Comparison of ENCODE assay signal across 20 cellular contexts in genomic region chr11:45225961-45226871, GRCh38. TPM values are rescaled to one million over a fixed set of nuclear protein-coding genes. Genes with fewer than 3 reads are reported as not detected.
"Had no signal": no experiment of that assay in that cellular context is flagged by ENCODE, and none has a peak within 500 bp of the region (broad histone marks: within the 10 kb centered on the region; RNA-seq: fewer than 3 reads in every experiment).

No MANE protein-coding gene starts in this region.

- DNase-seq: cerebellar nuclear complex; cortex of kidney; foreskin fibroblast; gastrocnemius medialis; left ventricle myocardium superior; lower lobe of right lung; natural killer cell; stimulated activated CD4-positive, alpha-beta T cell treated with anti-CD3 and anti-CD28 coated beads, Interleukin-15, amount 100 ng/mL, for 24 hours; stimulated activated CD4-positive, alpha-beta T cell treated with anti-CD3 and anti-CD28 coated beads, Interleukin-2, amount 100 ng/mL, for 48 hours; stimulated activated naive B cell treated with anti-CD40 and anti-IgM and Interleukin-4, amounts not matched to agents 10 μg/mL and 1 μg/mL and 100 μg/mL, for 72 hours; trophoblast cell had no signal

- H3K9me3 ChIP-seq: gastrocnemius medialis, lower lobe of right lung, right atrium auricular region had no signal

- ATAC-seq: esophagus mucosa; gastrocnemius medialis; left ventricle myocardium superior; natural killer cell; stimulated activated naive B cell treated with anti-CD40 and anti-IgM and Interleukin-4, amounts not matched to agents 10 μg/mL and 1 μg/mL and 100 μg/mL, for 72 hours had no signal

- H3K27ac Mint-ChIP-seq: natural killer cell; progenitor cell of endocrine pancreas; stimulated activated naive B cell treated with anti-CD40 and anti-IgM and Interleukin-4, amounts not matched to agents 10 μg/mL and 1 μg/mL and 100 μg/mL, for 72 hours; stimulated activated naive CD8-positive, alpha-beta T cell treated with anti-CD3 and anti-CD28 coated beads, Interleukin-15, Interleukin-2, amounts not matched to agents 100 ng/mL and 50 ng/mL, for 24 hours had no signal

- H3K4me1 ChIP-seq: gastrocnemius medialis, lower lobe of right lung, parathyroid adenoma, right atrium auricular region had no signal

- H3K9ac ChIP-seq: parathyroid adenoma had no signal

- H3K27ac ChIP-seq: epithelial cell of prostate, gastrocnemius medialis, lower lobe of right lung, parathyroid adenoma, right atrium auricular region, skin epidermis had no signal

- H2AFZ ChIP-seq: parathyroid adenoma had no signal

- H3K4me3 ChIP-seq: gastrocnemius medialis, lower lobe of right lung, right atrium auricular region, skin epidermis had no signal

- H3K36me3 Mint-ChIP-seq: natural killer cell had no signal

- H3K9me3 Mint-ChIP-seq: natural killer cell; stimulated activated naive B cell treated with anti-CD40 and anti-IgM and Interleukin-4, amounts not matched to agents 10 μg/mL and 1 μg/mL and 100 μg/mL, for 72 hours; stimulated activated naive CD8-positive, alpha-beta T cell treated with anti-CD3 and anti-CD28 coated beads, Interleukin-15, Interleukin-2, amounts not matched to agents 100 ng/mL and 50 ng/mL, for 24 hours had no signal

- H3K4me3 Mint-ChIP-seq: natural killer cell; stimulated activated naive B cell treated with anti-CD40 and anti-IgM and Interleukin-4, amounts not matched to agents 10 μg/mL and 1 μg/mL and 100 μg/mL, for 72 hours; stimulated activated naive CD8-positive, alpha-beta T cell treated with anti-CD3 and anti-CD28 coated beads, Interleukin-15, Interleukin-2, amounts not matched to agents 100 ng/mL and 50 ng/mL, for 24 hours had no signal

- H3K27me3 ChIP-seq: gastrocnemius medialis, right atrium auricular region had no signal

- H3K27me3 Mint-ChIP-seq: progenitor cell of endocrine pancreas; stimulated activated naive B cell treated with anti-CD40 and anti-IgM and Interleukin-4, amounts not matched to agents 10 μg/mL and 1 μg/mL and 100 μg/mL, for 72 hours; stimulated activated naive CD8-positive, alpha-beta T cell treated with anti-CD3 and anti-CD28 coated beads, Interleukin-15, Interleukin-2, amounts not matched to agents 100 ng/mL and 50 ng/mL, for 24 hours had no signal

- H3K4me1 Mint-ChIP-seq: natural killer cell; stimulated activated naive B cell treated with anti-CD40 and anti-IgM and Interleukin-4, amounts not matched to agents 10 μg/mL and 1 μg/mL and 100 μg/mL, for 72 hours had no signal

RNA-seq across cellular contexts. Expression of gene SYT13, which starts 59.9 kb away (rescaled TPM):
- total RNA-seq: esophagus mucosa, lower lobe of right lung, natural killer cell, ureter had no signal
- polyA plus RNA-seq: keratinocyte had no signal
